ENCODE assay signal across 1 cellular context in the genomic region with DNA sequence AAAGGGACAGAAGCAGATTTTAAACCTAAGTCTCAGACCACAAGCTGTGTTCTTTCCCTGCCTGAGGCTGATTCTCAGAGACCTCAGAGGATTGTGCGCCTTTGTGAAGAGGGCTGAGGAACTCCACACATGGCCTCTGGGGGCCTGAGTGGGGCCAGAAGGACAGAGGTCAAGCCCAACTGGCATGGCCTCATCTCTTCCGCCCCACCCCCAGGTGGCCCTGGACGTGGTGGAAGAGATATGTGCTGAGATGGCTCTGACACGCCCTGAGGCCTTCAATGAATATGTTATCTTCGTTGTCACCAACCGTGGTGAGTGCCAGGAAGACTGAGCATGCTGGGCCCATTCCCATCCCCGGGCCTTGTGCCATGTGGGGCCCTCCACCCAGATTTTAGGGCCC.
TF ChIP-seq lines count a peak whose summit lies in the region.

No MANE protein-coding gene starts in this region.

TF ChIP-seq in H1, 55 proteins besides CTCF, POLR2A, EP300 and RAD21:
- no peak for TF ChIP-seq SP4 (IDR thresholded peaks at IDR 0.05; ENCODE audit: low read length)
- TF ChIP-seq BACH1 (IDR thresholded peaks at IDR 0.05; ENCODE audit: low read length), result no peak
- no peak for TF ChIP-seq JUND (IDR thresholded peaks at IDR 0.05; ENCODE audit: low read length)
- TF ChIP-seq EGR1 (IDR thresholded peaks at IDR 0.05; ENCODE audit: borderline replicate concordance, low read depth, low read length), result no peak
- no peak for TF ChIP-seq ZNF274 (IDR thresholded peaks at IDR 0.05; ENCODE audit: borderline replicate concordance, extremely low read depth, low read length)
- no peak for TF ChIP-seq HDAC6 (IDR thresholded peaks at IDR 0.05; ENCODE audit: low read depth, low read length)
- no peak for TF ChIP-seq SP1 (IDR thresholded peaks at IDR 0.05; ENCODE audit: low read depth, low read length)
- TF ChIP-seq PHF8 (conservative IDR thresholded peaks at IDR 0.05; ENCODE audit: low read depth, low read length), result no peak
- TF ChIP-seq NRF1 (IDR thresholded peaks at IDR 0.05; ENCODE audit: low read depth, low read length), result no peak
- no peak for TF ChIP-seq JUN (IDR thresholded peaks at IDR 0.05; ENCODE audit: low read depth, low read length)
- no peak for TF ChIP-seq TEAD4 (IDR thresholded peaks at IDR 0.05; ENCODE audit: low read depth, low read length)
